8 cellular contexts compared by ENCODE assay signal in the genomic region with DNA sequence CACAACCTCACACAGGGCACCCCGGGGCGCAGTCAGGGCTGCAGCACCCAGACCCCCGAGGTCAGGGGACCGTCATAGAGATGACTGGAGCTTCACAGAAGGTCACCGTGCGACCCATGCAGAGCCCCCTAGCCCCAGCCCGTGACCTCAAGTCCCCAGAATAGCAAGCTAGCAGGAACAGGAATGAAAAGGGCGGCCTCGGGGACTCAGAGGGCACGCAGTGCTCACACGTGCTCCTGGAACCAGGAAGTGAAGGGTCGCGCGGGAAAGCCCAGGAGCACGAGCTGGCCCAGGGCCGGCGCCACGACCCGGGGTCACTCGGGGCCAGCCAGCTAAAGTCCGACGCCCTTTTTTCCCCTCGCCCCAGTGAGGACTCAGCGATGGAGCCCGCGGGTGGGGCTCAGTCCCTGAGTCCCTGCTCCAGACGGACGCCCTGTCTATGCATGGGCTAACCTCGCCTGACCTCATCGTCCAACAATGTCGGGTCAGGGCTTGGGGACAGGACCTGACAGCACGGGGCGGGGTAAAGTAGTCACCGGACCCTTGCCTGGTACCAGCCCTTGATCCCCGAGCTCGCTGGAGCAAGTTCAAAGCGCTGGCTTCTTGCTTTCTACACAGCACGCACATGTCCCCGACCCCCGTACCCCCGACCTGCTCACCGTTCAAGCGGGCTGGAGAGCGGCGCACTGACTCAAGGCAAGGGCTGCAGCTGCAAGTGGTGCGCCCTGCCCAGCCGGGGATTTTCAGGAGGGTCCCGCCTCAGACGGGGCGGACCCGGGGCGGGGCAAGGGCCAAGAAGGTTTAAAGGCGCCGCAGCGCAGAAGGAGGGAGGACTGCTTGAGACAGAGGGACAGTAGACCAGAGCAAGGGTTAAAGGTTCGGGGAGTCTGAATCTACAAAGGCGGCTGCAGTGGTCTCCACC. TPM values are rescaled to one million over a fixed set of nuclear protein-coding genes. Genes with fewer than 3 reads are reported as not detected.
A peak's percentile ranks its signal among the peaks of the same experiment; 100 is the strongest.
DNase-seq lines count a peak whose midpoint lies in the region; ATAC-seq, FAIRE-seq and TF ChIP-seq lines count a peak whose summit lies in the region.

A gene (minus strand): TSS at position 717 of the 922 bp plus-strand sequence. CDS start 4,998 bp downstream, outside the sequence.

- H3K9me3 Mint-ChIP-seq in IgD-negative memory B cell, result peaks cover 0 to 2% (median 0%) of the 10 kb centered on the region in 3 donors
- no peaks in the 10 kb centered on the region for H3K9me3 Mint-ChIP-seq in activated naive CD4-positive, alpha-beta T cell treated with anti-CD3 and anti-CD28 coated beads, Interleukin-2, amount 50 U/mL, for 72 hours

- TF ChIP-seq CTCF in pancreas (IDR thresholded peaks at IDR 0.05), result no peak
- TF ChIP-seq CTCF in thyroid gland (IDR thresholded peaks at IDR 0.05), result no peak

- H3K4me3 Mint-ChIP-seq in IgD-negative memory B cell, result peak within 1 kb of the TSS; percentile 90 to 97 (median 95)

- peaks cover 17 to 30% (median 23%) of the 10 kb centered on the region in 3 donors for H3K4me1 ChIP-seq in pancreas
- H3K4me1 ChIP-seq in thyroid gland, result peaks cover 34 to 41% of the 10 kb centered on the region in 2 donors

- intact Hi-C loops in pancreas (cut with DNase I) (no loop called here), thyroid gland (cut with DNase I) (loop anchor here (10.0 kb wide), 1 partner anchor 170 kb away; a partner anchor contains a TSS)

- H3K36me3 Mint-ChIP-seq in IgD-negative memory B cell, result peaks cover 8% of the 10 kb centered on the region
- peaks cover 28 to 46% of the 10 kb centered on the region in 2 donors for H3K36me3 Mint-ChIP-seq in activated naive CD4-positive, alpha-beta T cell treated with anti-CD3 and anti-CD28 coated beads, Interleukin-2, amount 50 U/mL, for 72 hours

- peak within 1 kb of the TSS; percentile 97 to 100 (median 100) for H3K27ac Mint-ChIP-seq in IgD-negative memory B cell
- H3K27ac Mint-ChIP-seq in activated naive CD4-positive, alpha-beta T cell treated with anti-CD3 and anti-CD28 coated beads, Interleukin-2, amount 50 U/mL, for 72 hours, result peak within 1 kb of the TSS; percentile 98 to 100

- H3K36me3 ChIP-seq in pancreas (peaks cover 0 to 3% (median 1%) of the 10 kb centered on the region in 3 donors), thyroid gland (peaks cover 2 to 4% of the 10 kb centered on the region in 2 donors)

- TF ChIP-seq POLR2A in thyroid gland (IDR thresholded peaks at IDR 0.05), result peak; percentile 55 to 96

- FAIRE-seq in pancreas (lab: Jason Lieb, UNC), result no peak

- peaks cover 21 to 27% (median 26%) of the 10 kb centered on the region in 3 donors for H3K4me1 Mint-ChIP-seq in IgD-negative memory B cell

- WGBS in pancreas, 2 donors, result 1% methylated on average over 56 to 57 of the region's 57 CpGs
- 0 to 1% methylated on average over 17 to 41 of the region's 57 CpGs for WGBS in thyroid gland, 2 donors

- H3K9me3 ChIP-seq in pancreas (no peaks in the 10 kb centered on the region), thyroid gland (no peaks in the 10 kb centered on the region)

- peak within 1 kb of the TSS; percentile 46 to 75 (median 67) for H3K4me3 ChIP-seq in pancreas
- peak within 1 kb of the TSS; percentile 71 to 91 (median 74) for H3K4me3 ChIP-seq in thyroid gland (replicated peaks in 1 of 3)

- peak; percentile 52 for ATAC-seq in GM21576 (IDR thresholded peaks at IDR 0.05; ENCODE audit: unreplicated experiment)
- peak; percentile 50 to 65 for ATAC-seq in activated naive CD4-positive, alpha-beta T cell treated with anti-CD3 and anti-CD28 coated beads, Interleukin-2, amount 50 U/mL, for 72 hours
- ATAC-seq in pancreas, result peak; percentile 58 to 77 (median 70)

- DNase-seq in DMS79 treated with DMSO at 0.1 percent for 48 hours (lab: John Stamatoyannopoulos, UW) (peak; percentile 87), SKM-1 (lab: John Stamatoyannopoulos, UW; ENCODE audit: unreplicated experiment) (peak; percentile 98), glomerular visceral epithelial cell (ENCODE audit: extremely low spot score) (peak; percentile 96), pancreas (peak; percentile 89 to 95 (median 92)), thyroid gland (peak; percentile 88 to 91)
- peak; percentile 90 to 94 for DNase-seq in activated naive CD4-positive, alpha-beta T cell treated with anti-CD3 and anti-CD28 coated beads, Interleukin-2, amount 50 U/mL, for 72 hours (ENCODE audit: low spot score in 2 of 2)

- H3K27ac ChIP-seq in pancreas (peak within 1 kb of the TSS; percentile 94 to 98 (median 96)), thyroid gland (peak within 1 kb of the TSS; percentile 93 to 98 (median 96))

- peaks cover 12% of the 10 kb centered on the region for H3K27me3 Mint-ChIP-seq in IgD-negative memory B cell

- no peaks in the 10 kb centered on the region for H3K27me3 ChIP-seq in pancreas
- no peaks in the 10 kb centered on the region for H3K27me3 ChIP-seq in thyroid gland

RNA-seq across cellular contexts. Expression of the gene that starts here (rescaled TPM):
- polyA plus RNA-seq in IgD-negative memory B cell (1,399 TPM), pancreas (100 to 1,000 TPM; 198 to 200 TPM)
- 100 to 1,000 TPM; 391 to 559 TPM for total RNA-seq in activated naive CD4-positive, alpha-beta T cell treated with anti-CD3 and anti-CD28 coated beads, Interleukin-2, amount 50 U/mL, for 72 hours
- total RNA-seq in pancreas (100 to 1,000 TPM in 4 of 6 donors, 10 to 100 TPM in 2; 93.2 to 242 (median 117) TPM), thyroid gland (100 to 1,000 TPM; 104 to 170 (median 151) TPM)

Comparison
In these comparisons a context has a peak if more than half of its experiments do, and no peak if none do; other contexts are left out.
1. Peak in every context shown above with its lines: DNase-seq, ATAC-seq, H3K4me3 ChIP-seq and H3K27ac ChIP-seq.